In genomic region chr18:292271-292670, GRCh38 we compare ENCODE assay signal across 16 cellular contexts. TPM values are rescaled to one million over a fixed set of nuclear protein-coding genes. Genes with fewer than 3 reads are reported as not detected.
DNase-seq lines count a peak whose midpoint lies in the region; ATAC-seq, FAIRE-seq and TF ChIP-seq lines count a peak whose summit lies in the region.
"Had no signal": no experiment of that assay in that cellular context is flagged by ENCODE, and none has a peak within 500 bp of the region (broad histone marks: within the 10 kb centered on the region; RNA-seq: fewer than 3 reads in every experiment).

No MANE protein-coding gene starts in this region.

- DNase-seq in GM06990 (ENCODE audit: extremely low read depth, insufficient read length) (no peak), PC-3 (no peak), endothelial cell of umbilical vein (ENCODE audit: low read depth, low spot score) (peak; percentile 29), NCI-H2196 treated with DMSO at 0.1 percent for 48 hours (lab: John Stamatoyannopoulos, UW; ENCODE audit: unreplicated experiment) (no peak), NCI-H446 treated with DMSO at 0.1 percent for 48 hours (lab: John Stamatoyannopoulos, UW) (no peak), SIG-M5 (lab: John Stamatoyannopoulos, UW) (no peak)
- no peak for DNase-seq in effector CD8-positive, alpha-beta T cell (lab: John Stamatoyannopoulos, UW)
- DNase-seq: activated CD4-positive, CD25-positive, alpha-beta regulatory T cell treated with anti-CD3 and anti-CD28 coated beads, Interleukin-2, amount 50 U/mL, for 72 hours; activated CD8-positive, alpha-beta memory T cell treated with anti-CD3 and anti-CD28 coated beads, Interleukin-2, amount 50 U/mL, for 4 hours; activated naive CD4-positive, alpha-beta T cell treated with Interleukin-2 at 50 U/mL for 16 hours; heart left ventricle; NCI-H2171; occipital lobe had no signal

- H3K27ac ChIP-seq in 22Rv1 (peak overlapping the region; percentile 86), PC-3 (ENCODE audit: low read length) (no peak overlapping the region), endothelial cell of umbilical vein (ENCODE audit: insufficient read depth, low read depth, low read length) (no peak overlapping the region)
- H3K27ac ChIP-seq: heart left ventricle had no signal

- intact Hi-C loops in PC-3 (cut with micrococcal nuclease), result no loop called here
- intact Hi-C loops in endothelial cell of umbilical vein (cut with micrococcal nuclease), result no loop called here

- no peaks in the 10 kb centered on the region for H3K79me2 ChIP-seq in PC-3 (ENCODE audit: low read length)
- H3K79me2 ChIP-seq in endothelial cell of umbilical vein (ENCODE audit: control insufficient read depth, insufficient read depth, low read length), result no peaks in the 10 kb centered on the region

- CTCF ChIA-PET in PC-3 (lab: Charles Lee) (no interaction called here), endothelial cell of umbilical vein (lab: Charles Lee) (interaction anchor here (1.5 to 3.7 kb wide), 2 partner anchors 323 to 332 kb away, joined by 5 to 82 read pairs; no protein-coding TSS in a partner anchor)

- H3K4me3 ChIP-seq in GM06990 (replicated peaks; ENCODE audit: low read depth, low read length) (no peak overlapping the region), PC-3 (ENCODE audit: low read length) (no peak overlapping the region), endothelial cell of umbilical vein (replicated peaks in 1 of 3; ENCODE audit: insufficient read depth in 1 of 3, low read depth in 1 of 3, low read length in 3 of 3) (no peak overlapping the region)
- H3K4me3 ChIP-seq: heart left ventricle, smooth muscle cell had no signal

- POLR2A ChIA-PET in PC-3 (lab: Charles Lee; ENCODE audit: unreplicated experiment) (no interaction called here), endothelial cell of umbilical vein (lab: Charles Lee) (no interaction called here)

- no peaks in the 10 kb centered on the region for H3F3A ChIP-seq in PC-3 (ENCODE audit: low read length, unreplicated experiment)

- 0 out of 2 replicates have a peak, but pooled peaks have one; percentile 31 for ATAC-seq in PC-3
- ATAC-seq: heart left ventricle had no signal

- no peaks in the 10 kb centered on the region for H3K4me1 ChIP-seq in PC-3 (ENCODE audit: insufficient read depth, low read length)
- H3K4me1 ChIP-seq in endothelial cell of umbilical vein (ENCODE audit: control insufficient read depth, extremely low read depth, insufficient read depth, low read length), result peaks cover 11% of the 10 kb centered on the region

- BruUV-seq in PC-3 (replicated peaks; lab: Mats Ljungman, UMichigan), result no TSS peak
- BruUV-seq in endothelial cell of umbilical vein (replicated peaks; lab: Mats Ljungman, UMichigan), result no TSS peak

- TF ChIP-seq POLR2A in endothelial cell of umbilical vein (IDR thresholded peaks at IDR 0.05; ENCODE audit: low read depth, low read length), result no peak

- H3K9me3 ChIP-seq in PC-3 (ENCODE audit: low read length), result no peaks in the 10 kb centered on the region
- no peaks in the 10 kb centered on the region for H3K9me3 ChIP-seq in endothelial cell of umbilical vein (replicated peaks; ENCODE audit: control insufficient read depth, insufficient read depth, low read length)

- dilution Hi-C loops in endothelial cell of umbilical vein (cut with MboI; ENCODE audit: extremely low pct_ligation_motif_present, low sequenced_read_pairs), result no loop called here

- peak; percentile 38 for TF ChIP-seq CTCF in 22Rv1 (IDR thresholded peaks at IDR 0.05)
- peak; percentile 14 for TF ChIP-seq CTCF in GM06990 (IDR thresholded peaks at IDR 0.05; ENCODE audit: insufficient read depth, low read length, poor library complexity, severe bottlenecking)
- TF ChIP-seq CTCF in PC-3 (conservative IDR thresholded peaks at IDR 0.05; ENCODE audit: low read depth, low read length), result peak; percentile 47; the same call in 1 of the 2 replicates
- TF ChIP-seq CTCF in endothelial cell of umbilical vein (IDR thresholded peaks at IDR 0.05; ENCODE audit: extremely low read depth in 1 of 2, insufficient read depth in 1 of 2, low read depth in 1 of 2, low read length in 2 of 2), result peak in 1 of 2 donors; percentile 27

- no peaks in the 10 kb centered on the region; the same call in 1 of the 2 replicates for H3K27me3 ChIP-seq in GM06990 (replicated peaks; ENCODE audit: control insufficient read depth, insufficient read depth, low read length)
- peaks cover 48% of the 10 kb centered on the region for H3K27me3 ChIP-seq in PC-3 (ENCODE audit: low read length)
- no peaks in the 10 kb centered on the region for H3K27me3 ChIP-seq in endothelial cell of umbilical vein (ENCODE audit: control insufficient read depth in 2 of 2, insufficient read depth in 2 of 2, low read length in 2 of 2)
- H3K27me3 ChIP-seq: heart left ventricle had no signal

- no peaks in the 10 kb centered on the region for H3K9me2 ChIP-seq in PC-3 (replicated peaks; ENCODE audit: low read length)

- H3K9ac ChIP-seq in PC-3 (ENCODE audit: low read length) (no peak overlapping the region), endothelial cell of umbilical vein (replicated peaks; ENCODE audit: extremely low read depth, insufficient read depth, low read length) (no peak overlapping the region)

- H3K36me3 ChIP-seq in GM06990 (ENCODE audit: control insufficient read depth, insufficient read depth, low read length) (no peaks in the 10 kb centered on the region), PC-3 (ENCODE audit: low read depth, low read length) (no peaks in the 10 kb centered on the region), endothelial cell of umbilical vein (ENCODE audit: control insufficient read depth in 2 of 2, extremely low read depth in 1 of 2, insufficient read depth in 2 of 2, low read length in 2 of 2) (no peaks in the 10 kb centered on the region)
- H3K36me3 ChIP-seq: heart left ventricle had no signal

- FAIRE-seq in endothelial cell of umbilical vein (lab: Jason Lieb, UNC), result peak; percentile 64
- FAIRE-seq: keratinocyte had no signal

- no peaks in the 10 kb centered on the region for H3K9me1 ChIP-seq in endothelial cell of umbilical vein (replicated peaks; ENCODE audit: control insufficient read depth, extremely low read depth, insufficient read depth, low read length)

- peak overlapping the region; percentile 17 for H3K4me2 ChIP-seq in PC-3 (ENCODE audit: low read length)
- no peak overlapping the region for H3K4me2 ChIP-seq in endothelial cell of umbilical vein (ENCODE audit: insufficient read depth, low read length)
- H3K4me2 ChIP-seq: smooth muscle cell had no signal

- H4K20me1 ChIP-seq in PC-3 (ENCODE audit: low read length) (no peaks in the 10 kb centered on the region), endothelial cell of umbilical vein (replicated peaks; ENCODE audit: control insufficient read depth, extremely low read depth, insufficient read depth, low read length) (no peaks in the 10 kb centered on the region)

- H2AFZ ChIP-seq in PC-3 (ENCODE audit: low read length), result peak overlapping the region; percentile 37; the same call in 1 of the 2 replicates
- H2AFZ ChIP-seq in endothelial cell of umbilical vein (ENCODE audit: low read depth, low read length), result no peak overlapping the region

TF ChIP-seq in endothelial cell of umbilical vein, 7 proteins besides CTCF, POLR2A, EP300 and RAD21:
- TF ChIP-seq MYC (IDR thresholded peaks at IDR 0.05; ENCODE audit: low read depth, low read length), result no peak
- TF ChIP-seq POLR2AphosphoS5 (IDR thresholded peaks at IDR 0.05; ENCODE audit: insufficient read depth, low read depth, low read length), result no peak
- TF ChIP-seq GATA2 (IDR thresholded peaks at IDR 0.05; ENCODE audit: insufficient read depth, insufficient read length, low read depth, low read length), result no peak
- TF ChIP-seq EZH2 (IDR thresholded peaks at IDR 0.05; ENCODE audit: borderline replicate concordance, low read depth, low read length, severe bottlenecking), result no peak
- no peak for TF ChIP-seq FOS (IDR thresholded peaks at IDR 0.05; ENCODE audit: borderline replicate concordance, insufficient read depth, low read length)
- no peak for TF ChIP-seq MAX (IDR thresholded peaks at IDR 0.05; ENCODE audit: insufficient read depth, insufficient read length)
- TF ChIP-seq JUN (IDR thresholded peaks at IDR 0.05; ENCODE audit: borderline replicate concordance, insufficient read depth, insufficient read length, low read depth), result no peak

RNA-seq across cellular contexts. Expression of gene THOC1, which starts 24.4 kb away (rescaled TPM):
- total RNA-seq in PC-3 (2014; rRNA removed) (29.4 and 43.5 TPM in 2 replicates), endothelial cell of umbilical vein (43.5 and 50.5 TPM in 2 replicates)
- 8.8 and 12.0 TPM in 2 replicates for polyA plus RNA-seq in endothelial cell of umbilical vein
- polyA plus RNA-seq in endothelial cell of umbilical vein (2011; cell fraction: cytosol; rRNA removed), result 13.9 and 14.3 TPM in 2 replicates
- polyA plus RNA-seq in endothelial cell of umbilical vein (2011; cell fraction: nucleus; rRNA removed), result 90.8 and 133 TPM in 2 replicates
- polyA plus RNA-seq in endothelial cell of umbilical vein (2012), result 24.4 and 39.3 TPM in 2 replicates
- polyA minus RNA-seq in endothelial cell of umbilical vein, result 27.7 and 34.7 TPM in 2 replicates
- 16.6 TPM for polyA minus RNA-seq in endothelial cell of umbilical vein (2011; cell fraction: cytosol; rRNA and poly(A)+ RNA removed)
- 86.4 and 117 TPM in 2 replicates for polyA minus RNA-seq in endothelial cell of umbilical vein (2011; cell fraction: nucleus; rRNA and poly(A)+ RNA removed)
